In genomic region chr1:81760487-81761097, GRCh38 we compare ENCODE assay signal across 12 cellular contexts. TPM values are rescaled to one million over a fixed set of nuclear protein-coding genes. Genes with fewer than 3 reads are reported as not detected.
A peak's percentile ranks its signal among the peaks of the same experiment; 100 is the strongest.
DNase-seq lines count a peak whose midpoint lies in the region; ATAC-seq and TF ChIP-seq lines count a peak whose summit lies in the region.
"Had no signal": no experiment of that assay in that cellular context is flagged by ENCODE, and none has a peak within 500 bp of the region (broad histone marks: within the 10 kb centered on the region; RNA-seq: fewer than 3 reads in every experiment).

No MANE protein-coding gene starts in this region.

- intact Hi-C loops in tibial artery (cut with DNase I; ENCODE audit: low total_unique reads) = no loop called here

- no peak overlapping the region for H3K27ac ChIP-seq in SK-N-SH (ENCODE audit: low read depth in 2 of 2, low read length in 1 of 2)
- H3K27ac ChIP-seq in RWPE1 = no peak overlapping the region
- H3K27ac ChIP-seq in tibial artery = no peak overlapping the region
- H3K27ac ChIP-seq: SJCRH30 had no signal

- H3K27me3 ChIP-seq in SK-N-SH (ENCODE audit: insufficient read depth) (no peaks in the 10 kb centered on the region), tibial artery (no peaks in the 10 kb centered on the region)
- H3K27me3 ChIP-seq: SJCRH30 had no signal

- H3K4me2 ChIP-seq in SK-N-SH = no peak overlapping the region

- no peaks in the 10 kb centered on the region for H3K9me3 ChIP-seq in SK-N-SH
- H3K9me3 ChIP-seq in tibial artery = no peaks in the 10 kb centered on the region
- H3K9me3 ChIP-seq: SJCRH30 had no signal

- peak; percentile 66 for TF ChIP-seq RAD21 in SK-N-SH (IDR thresholded peaks at IDR 0.05; ENCODE audit: low read length)

- no peaks in the 10 kb centered on the region for H3K79me2 ChIP-seq in SK-N-SH (ENCODE audit: insufficient read depth)

- no peak for TF ChIP-seq EP300 in SK-N-SH (IDR thresholded peaks at IDR 0.05; ENCODE audit: borderline replicate concordance in 1 of 2, low read depth in 1 of 2, low read length in 1 of 2)

- H3K36me3 ChIP-seq in SK-N-SH (replicated peaks in 1 of 2; ENCODE audit: control insufficient read depth in 1 of 2, insufficient read depth in 2 of 2, low read length in 1 of 2) (no peaks in the 10 kb centered on the region), tibial artery (no peaks in the 10 kb centered on the region)
- H3K36me3 ChIP-seq: SJCRH30 had no signal

- 4% methylated on average over 1 of the region's 1 CpG for WGBS in SK-N-SH (ENCODE audit: low lambda C conversion rate)

- H3K9me2 ChIP-seq in SK-N-SH = no peaks in the 10 kb centered on the region

- POLR2A ChIA-PET in SK-N-SH (lab: Yijun Ruan, JAX) (no interaction called here), RWPE1 (lab: Yijun Ruan, JAX; ENCODE audit: low non-redundant PET) (interaction anchor here (0.6 kb wide), 1 partner anchor 138 kb away, joined by 3 read pairs; no protein-coding TSS in a partner anchor)

- TF ChIP-seq CTCF in SK-N-SH (IDR thresholded peaks at IDR 0.05) (peak; percentile 69), RWPE1 (conservative IDR thresholded peaks at IDR 0.05; ENCODE audit: low read depth) (peak; percentile 33), fibroblast of villous mesenchyme (IDR thresholded peaks at IDR 0.05; ENCODE audit: insufficient read depth, low read depth, low read length) (peak; percentile 43), tibial artery (IDR thresholded peaks at IDR 0.05) (peak; percentile 18 to 22)

- ATAC-seq in SK-N-SH treated with all-trans-retinoic acid at 6 μM for 48 hours (no peak), HG03342 (IDR thresholded peaks at IDR 0.05; ENCODE audit: unreplicated experiment) (no peak)
- no peak for ATAC-seq in activated CD4-positive, CD25-positive, alpha-beta regulatory T cell treated with anti-CD3 and anti-CD28 coated beads, Interleukin-2, amount 50 U/mL, for 24 hours
- ATAC-seq: CD8-positive, alpha-beta T cell had no signal

- peak overlapping the region; percentile 49 for H2AFZ ChIP-seq in SK-N-SH (ENCODE audit: low read depth)

- no peaks in the 10 kb centered on the region for H3F3A ChIP-seq in SK-N-SH (replicated peaks; ENCODE audit: insufficient read depth)

- H3K4me3 ChIP-seq in SK-N-SH (ENCODE audit: low read depth in 2 of 2, low read length in 1 of 2) (no peak overlapping the region), fibroblast of villous mesenchyme (ENCODE audit: low read depth, low read length) (no peak overlapping the region), tibial artery (no peak overlapping the region)
- H3K4me3 ChIP-seq: SJCRH30 had no signal

- CTCF ChIA-PET in SK-N-SH (lab: Yijun Ruan, JAX) = interaction anchor here (0.7 to 2.4 kb wide), 7 partner anchors 24 to 454 kb away, joined by 3 to 6 read pairs (median 5); no protein-coding TSS in a partner anchor
- CTCF ChIA-PET in RWPE1 (lab: Yijun Ruan, JAX) = interaction anchor here (0.6 to 1.1 kb wide), 7 partner anchors 23 to 328 kb away, joined by 3 to 6 read pairs (median 3); no protein-coding TSS in a partner anchor

- peak; percentile 5 for DNase-seq in SK-N-SH
- no peak for DNase-seq in RWPE1 (ENCODE audit: low spot score)
- peak; percentile 36 for DNase-seq in fibroblast of villous mesenchyme (ENCODE audit: low read depth)
- DNase-seq in tibial artery = no peak
- no peak for DNase-seq in activated CD4-positive, alpha-beta T cell treated with anti-CD3 and anti-CD28 coated beads, Interleukin-2, amount 50 U/mL, for 48 hours
- DNase-seq: CD8-positive, alpha-beta T cell; stimulated activated CD4-positive, alpha-beta T cell treated with anti-CD3 and anti-CD28 coated beads, Interleukin-4, amount 100 ng/mL, for 1 hour had no signal

- no peak overlapping the region for H3K9ac ChIP-seq in SK-N-SH

- H3K4me1 ChIP-seq in SK-N-SH (ENCODE audit: control insufficient read depth in 1 of 2, insufficient read depth in 2 of 2, low read depth in 1 of 2, low read length in 1 of 2) = peaks cover 5 to 7% of the 10 kb centered on the region in 2 experiments; a peak in 2 of 4 replicates
- no peaks in the 10 kb centered on the region for H3K4me1 ChIP-seq in tibial artery
- H3K4me1 ChIP-seq: SJCRH30 had no signal

- no peaks in the 10 kb centered on the region for H4K20me1 ChIP-seq in SK-N-SH (ENCODE audit: insufficient read depth)

TF ChIP-seq in SK-N-SH, 30 proteins besides CTCF, POLR2A, EP300 and RAD21:
- TF ChIP-seq ELF1 (IDR thresholded peaks at IDR 0.05) = no peak
- peak; percentile 36; the same call in 1 of the 2 replicates for TF ChIP-seq SMC3 (IDR thresholded peaks at IDR 0.05; ENCODE audit: low read depth, low read length)
- no peak for TF ChIP-seq TEAD4 (IDR thresholded peaks at IDR 0.05; ENCODE audit: borderline replicate concordance, insufficient read depth)
- TF ChIP-seq EZH2phosphoT487 (IDR thresholded peaks at IDR 0.05; ENCODE audit: borderline replicate concordance, low read depth) = no peak
- no peak for TF ChIP-seq GATA2 (CRISPR knock-in tag; IDR thresholded peaks at IDR 0.05)
- no peak for TF ChIP-seq MEF2A (IDR thresholded peaks at IDR 0.05; ENCODE audit: borderline replicate concordance, low read depth)
- TF ChIP-seq IRF3 (IDR thresholded peaks at IDR 0.05; ENCODE audit: low read depth, low read length) = no peak
- TF ChIP-seq, protein P1, sequence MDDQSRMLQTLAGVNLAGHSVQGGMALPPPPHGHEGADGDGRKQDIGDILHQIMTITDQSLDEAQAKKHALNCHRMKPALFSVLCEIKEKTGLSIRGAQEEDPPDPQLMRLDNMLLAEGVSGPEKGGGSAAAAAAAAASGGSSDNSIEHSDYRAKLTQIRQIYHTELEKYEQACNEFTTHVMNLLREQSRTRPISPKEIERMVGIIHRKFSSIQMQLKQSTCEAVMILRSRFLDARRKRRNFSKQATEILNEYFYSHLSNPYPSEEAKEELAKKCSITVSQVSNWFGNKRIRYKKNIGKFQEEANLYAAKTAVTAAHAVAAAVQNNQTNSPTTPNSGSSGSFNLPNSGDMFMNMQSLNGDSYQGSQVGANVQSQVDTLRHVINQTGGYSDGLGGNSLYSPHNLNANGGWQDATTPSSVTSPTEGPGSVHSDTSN (IDR thresholded peaks at IDR 0.05) = no peak
TF ChIP-seq in SK-N-SH: peak in this region for 1.

TF ChIP-seq in SK-N-SH treated with all-trans-retinoic acid at 6 μM for 48 hours, 23 proteins besides CTCF, POLR2A, EP300 and RAD21 (continues in another document):
- TF ChIP-seq TOX (CRISPR knock-in tag; IDR thresholded peaks at IDR 0.05; ENCODE audit: borderline replicate concordance) (no peak), ISL1 (CRISPR knock-in tag; IDR thresholded peaks at IDR 0.05) (no peak), CSDC2 (CRISPR knock-in tag; IDR thresholded peaks at IDR 0.05) (no peak), OSR1 (CRISPR knock-in tag; IDR thresholded peaks at IDR 0.05) (no peak), ZNF565 (CRISPR knock-in tag; conservative IDR thresholded peaks at IDR 0.05; ENCODE audit: low read depth) (no peak), TCF4 (CRISPR knock-in tag; IDR thresholded peaks at IDR 0.05; ENCODE audit: borderline replicate concordance) (no peak), BACH2 (CRISPR knock-in tag; IDR thresholded peaks at IDR 0.05; ENCODE audit: borderline replicate concordance) (no peak), PPARA (CRISPR knock-in tag; IDR thresholded peaks at IDR 0.05; ENCODE audit: borderline replicate concordance) (no peak), ZFP3 (CRISPR knock-in tag; IDR thresholded peaks at IDR 0.05) (no peak), ZFP30 (CRISPR knock-in tag; IDR thresholded peaks at IDR 0.05) (no peak), GLIS3 (CRISPR knock-in tag; IDR thresholded peaks at IDR 0.05) (no peak)
- TF ChIP-seq, protein P2, sequence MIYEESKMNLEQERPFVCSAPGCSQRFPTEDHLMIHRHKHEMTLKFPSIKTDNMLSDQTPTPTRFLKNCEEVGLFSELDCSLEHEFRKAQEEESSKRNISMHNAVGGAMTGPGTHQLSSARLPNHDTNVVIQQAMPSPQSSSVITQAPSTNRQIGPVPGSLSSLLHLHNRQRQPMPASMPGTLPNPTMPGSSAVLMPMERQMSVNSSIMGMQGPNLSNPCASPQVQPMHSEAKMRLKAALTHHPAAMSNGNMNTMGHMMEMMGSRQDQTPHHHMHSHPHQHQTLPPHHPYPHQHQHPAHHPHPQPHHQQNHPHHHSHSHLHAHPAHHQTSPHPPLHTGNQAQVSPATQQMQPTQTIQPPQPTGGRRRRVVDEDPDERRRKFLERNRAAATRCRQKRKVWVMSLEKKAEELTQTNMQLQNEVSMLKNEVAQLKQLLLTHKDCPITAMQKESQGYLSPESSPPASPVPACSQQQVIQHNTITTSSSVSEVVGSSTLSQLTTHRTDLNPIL (CRISPR knock-in tag; IDR thresholded peaks at IDR 0.05; ENCODE audit: low read depth) = no peak
- TF ChIP-seq, protein P3, sequence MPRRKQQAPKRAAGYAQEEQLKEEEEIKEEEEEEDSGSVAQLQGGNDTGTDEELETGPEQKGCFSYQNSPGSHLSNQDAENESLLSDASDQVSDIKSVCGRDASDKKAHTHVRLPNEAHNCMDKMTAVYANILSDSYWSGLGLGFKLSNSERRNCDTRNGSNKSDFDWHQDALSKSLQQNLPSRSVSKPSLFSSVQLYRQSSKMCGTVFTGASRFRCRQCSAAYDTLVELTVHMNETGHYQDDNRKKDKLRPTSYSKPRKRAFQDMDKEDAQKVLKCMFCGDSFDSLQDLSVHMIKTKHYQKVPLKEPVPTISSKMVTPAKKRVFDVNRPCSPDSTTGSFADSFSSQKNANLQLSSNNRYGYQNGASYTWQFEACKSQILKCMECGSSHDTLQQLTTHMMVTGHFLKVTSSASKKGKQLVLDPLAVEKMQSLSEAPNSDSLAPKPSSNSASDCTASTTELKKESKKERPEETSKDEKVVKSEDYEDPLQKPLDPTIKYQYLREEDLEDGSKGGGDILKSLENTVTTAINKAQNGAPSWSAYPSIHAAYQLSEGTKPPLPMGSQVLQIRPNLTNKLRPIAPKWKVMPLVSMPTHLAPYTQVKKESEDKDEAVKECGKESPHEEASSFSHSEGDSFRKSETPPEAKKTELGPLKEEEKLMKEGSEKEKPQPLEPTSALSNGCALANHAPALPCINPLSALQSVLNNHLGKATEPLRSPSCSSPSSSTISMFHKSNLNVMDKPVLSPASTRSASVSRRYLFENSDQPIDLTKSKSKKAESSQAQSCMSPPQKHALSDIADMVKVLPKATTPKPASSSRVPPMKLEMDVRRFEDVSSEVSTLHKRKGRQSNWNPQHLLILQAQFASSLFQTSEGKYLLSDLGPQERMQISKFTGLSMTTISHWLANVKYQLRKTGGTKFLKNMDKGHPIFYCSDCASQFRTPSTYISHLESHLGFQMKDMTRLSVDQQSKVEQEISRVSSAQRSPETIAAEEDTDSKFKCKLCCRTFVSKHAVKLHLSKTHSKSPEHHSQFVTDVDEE (CRISPR knock-in tag; IDR thresholded peaks at IDR 0.05) = no peak

RNA-seq across cellular contexts. Expression of gene ADGRL2, which starts 40.1 kb away (rescaled TPM):
- polyA plus RNA-seq in SK-N-SH (2012; rRNA removed) = 40.3 and 52.4 TPM in 2 replicates
- polyA plus RNA-seq in SK-N-SH (2012; cell fraction: cytosol; rRNA removed) = 42.5 and 50.3 TPM in 2 replicates
- 29.1 and 92.1 TPM in 2 replicates for polyA plus RNA-seq in SK-N-SH (2012; cell fraction: nucleus; rRNA removed)
- 11.6 and 15.1 TPM in 2 replicates for total RNA-seq in fibroblast of villous mesenchyme
- total RNA-seq: activated T-helper 1 cell treated with anti-CD3 and anti-CD28 coated beads, Interleukin-12 subunit alpha, Interleukin-12 subunit beta, Interleukin-2, Interleukin-4 antibody, amounts not matched to agents 30 ng/mL and 10 ng/mL and 1 ng/mL, durations not matched to agents 14 hours and 24 hours and 36 hours; CD8-positive, alpha-beta T cell had no signal

Comparison
In these comparisons a context has a peak if more than half of its experiments do, and no peak if none do; other contexts are left out.
1. DNase-seq: peak in SK-N-SH (single experiment) and fibroblast of villous mesenchyme (single experiment); none in RWPE1 (single experiment), tibial artery (0 of 2) and activated CD4-positive, alpha-beta T cell treated with anti-CD3 and anti-CD28 coated beads, Interleukin-2, amount 50 U/mL, for 48 hours (0 of 2).
2. Peak in every context shown above with its lines, with median percentiles within 50 percentile points of each other: CTCF ChIP-seq.